2 cellular contexts compared by ENCODE assay signal in genomic region chr19:50465000-50465399, GRCh38.
A peak's percentile ranks its signal among the peaks of the same experiment; 100 is the strongest.
TF ChIP-seq lines count a peak whose summit lies in the region.

No MANE protein-coding gene starts in this region.

TF ChIP-seq in HEK293, 187 proteins besides CTCF, POLR2A, EP300 and RAD21:
- TF ChIP-seq ZNF623 (tag by site-specific recombination; IDR thresholded peaks at IDR 0.05) (peak; percentile 77), ZEB2 (tag by site-specific recombination; IDR thresholded peaks at IDR 0.05) (no peak)

TF ChIP-seq in HepG2, 621 proteins besides CTCF, POLR2A, EP300 and RAD21 (continues in another document):
- TF ChIP-seq ZNF800 (CRISPR knock-in tag; IDR thresholded peaks at IDR 0.05) = no peak
- TF ChIP-seq PHF8 (CRISPR knock-in tag; IDR thresholded peaks at IDR 0.05) = 0 out of 2 replicates have a peak, but pooled peaks have one; percentile 31
- no peak for TF ChIP-seq ZNF674 (CRISPR knock-in tag; IDR thresholded peaks at IDR 0.05; ENCODE audit: low read depth)
- TF ChIP-seq ZFP37 (CRISPR knock-in tag; IDR thresholded peaks at IDR 0.05; ENCODE audit: borderline replicate concordance) = no peak
- no peak for TF ChIP-seq ZNF414 (CRISPR knock-in tag; IDR thresholded peaks at IDR 0.05)
- TF ChIP-seq GATAD1 (CRISPR knock-in tag; IDR thresholded peaks at IDR 0.05) = no peak
- TF ChIP-seq ZNF10 (CRISPR knock-in tag; IDR thresholded peaks at IDR 0.05; ENCODE audit: borderline replicate concordance, low read depth) = no peak
- TF ChIP-seq ZNF615 (CRISPR knock-in tag; IDR thresholded peaks at IDR 0.05; ENCODE audit: borderline replicate concordance) = no peak
- TF ChIP-seq ZNF704 (CRISPR knock-in tag; IDR thresholded peaks at IDR 0.05; ENCODE audit: borderline replicate concordance) = 0 out of 2 replicates have a peak, but pooled peaks have one; percentile 40
- TF ChIP-seq ZNF224 (CRISPR knock-in tag; IDR thresholded peaks at IDR 0.05) = no peak
- no peak for TF ChIP-seq ZBTB10 (CRISPR knock-in tag; IDR thresholded peaks at IDR 0.05; ENCODE audit: borderline replicate concordance)
- no peak for TF ChIP-seq ZBTB1 (CRISPR knock-in tag; IDR thresholded peaks at IDR 0.05; ENCODE audit: borderline replicate concordance)
- TF ChIP-seq MZF1 (CRISPR knock-in tag; IDR thresholded peaks at IDR 0.05; ENCODE audit: borderline replicate concordance) = no peak
- no peak for TF ChIP-seq PHF20 (CRISPR knock-in tag; IDR thresholded peaks at IDR 0.05)
- no peak; the same call in 1 of the 2 replicates for TF ChIP-seq NRL (CRISPR knock-in tag; IDR thresholded peaks at IDR 0.05; ENCODE audit: borderline replicate concordance)
- peak; percentile 3; the same call in 1 of the 2 replicates for TF ChIP-seq ZFP91 (CRISPR knock-in tag; IDR thresholded peaks at IDR 0.05; ENCODE audit: borderline replicate concordance)
- TF ChIP-seq NR2F1 (CRISPR knock-in tag; IDR thresholded peaks at IDR 0.05) = 0 out of 4 replicates have a peak, but pooled peaks of 1 of the 2 experiments have one; percentile 32
- no peak for TF ChIP-seq SUZ12 (IDR thresholded peaks at IDR 0.05; ENCODE audit: low read depth, low read length)
- TF ChIP-seq ZBTB46 (CRISPR knock-in tag; IDR thresholded peaks at IDR 0.05; ENCODE audit: borderline replicate concordance) = no peak
- TF ChIP-seq DMTF1 (CRISPR knock-in tag; IDR thresholded peaks at IDR 0.05) = no peak
- TF ChIP-seq ZIK1 (CRISPR knock-in tag; IDR thresholded peaks at IDR 0.05; ENCODE audit: borderline replicate concordance, low read depth) = no peak
- no peak for TF ChIP-seq ZBTB20 (CRISPR knock-in tag; IDR thresholded peaks at IDR 0.05; ENCODE audit: borderline replicate concordance, low read depth)
- TF ChIP-seq ZMYM3 (CRISPR knock-in tag; IDR thresholded peaks at IDR 0.05) = peak; percentile 79
- no peak for TF ChIP-seq SIX1 (CRISPR knock-in tag; IDR thresholded peaks at IDR 0.05; ENCODE audit: borderline replicate concordance)
- no peak for TF ChIP-seq SMARCC2 (IDR thresholded peaks at IDR 0.05)
- TF ChIP-seq LRRFIP1 (CRISPR knock-in tag; conservative IDR thresholded peaks at IDR 0.05) = no peak
- no peak for TF ChIP-seq BRD4 (CRISPR knock-in tag; IDR thresholded peaks at IDR 0.05)
- no peak for TF ChIP-seq REXO4 (CRISPR knock-in tag; IDR thresholded peaks at IDR 0.05; ENCODE audit: borderline replicate concordance)
- no peak for TF ChIP-seq NAIF1 (CRISPR knock-in tag; IDR thresholded peaks at IDR 0.05; ENCODE audit: borderline replicate concordance)
- TF ChIP-seq UBTF (CRISPR knock-in tag; IDR thresholded peaks at IDR 0.05) = peak; percentile 13; the same call in 1 of the 2 replicates
- no peak for TF ChIP-seq POGZ (CRISPR knock-in tag; IDR thresholded peaks at IDR 0.05)
- TF ChIP-seq FOXC1 (CRISPR knock-in tag; IDR thresholded peaks at IDR 0.05; ENCODE audit: borderline replicate concordance) = no peak
- no peak for TF ChIP-seq TCF7 (IDR thresholded peaks at IDR 0.05; ENCODE audit: low read depth)
- TF ChIP-seq ZNF333 (CRISPR knock-in tag; IDR thresholded peaks at IDR 0.05; ENCODE audit: borderline replicate concordance) = no peak
